Comparison of ENCODE assay signal across 11 cellular contexts in the genomic region with DNA sequence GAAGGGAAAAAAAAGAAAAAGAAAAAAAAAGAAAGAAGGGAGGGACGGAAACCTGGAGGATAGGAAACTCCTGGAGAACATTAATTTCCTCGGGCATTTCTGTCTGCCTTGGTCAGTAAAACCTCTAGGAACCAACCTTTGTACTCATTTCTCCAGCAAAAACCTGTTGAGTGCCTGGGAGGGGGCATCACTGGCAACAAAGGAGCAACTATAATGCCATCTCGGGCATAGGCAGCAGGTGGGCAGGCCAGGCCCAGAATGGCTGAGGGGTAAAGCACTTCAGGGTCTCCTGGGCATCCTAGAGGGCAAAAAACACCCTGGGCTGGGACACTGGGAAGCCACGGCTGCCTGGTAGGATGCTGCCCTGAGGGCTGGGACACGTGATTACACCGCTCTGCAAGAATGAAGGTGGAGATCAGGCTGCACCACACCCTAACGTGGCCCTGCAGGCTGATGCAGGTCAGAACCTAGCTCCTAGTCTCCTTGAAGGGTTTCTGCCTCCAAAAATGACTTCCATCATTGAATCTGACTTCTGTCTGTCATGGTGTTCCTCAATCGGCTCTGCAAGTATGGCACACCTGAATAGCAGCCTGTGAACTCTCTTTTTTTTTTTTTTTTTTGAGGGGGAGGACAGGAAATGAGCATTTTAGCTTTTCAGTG. TPM values are rescaled to one million over a fixed set of nuclear protein-coding genes. Genes with fewer than 3 reads are reported as not detected.
A peak's percentile ranks its signal among the peaks of the same experiment; 100 is the strongest.
DNase-seq lines count a peak whose midpoint lies in the region; TF ChIP-seq lines count a peak whose summit lies in the region.
"Had no signal": no experiment of that assay in that cellular context is flagged by ENCODE, and none has a peak within 500 bp of the region (broad histone marks: within the 10 kb centered on the region; RNA-seq: fewer than 3 reads in every experiment).

No MANE protein-coding gene starts in this region.

- peaks cover 43% of the 10 kb centered on the region for H3K4me1 Mint-ChIP-seq in T-helper 2 cell treated with Interferon-gamma antibody and Interleukin-4, amounts not matched to agents 5 μg/mL and 100 μg/mL, for 36 hours (ENCODE audit: low read depth)
- H3K4me1 Mint-ChIP-seq in IgD-negative memory B cell = peaks cover 15 to 23% (median 22%) of the 10 kb centered on the region in 3 donors
- peaks cover 57% of the 10 kb centered on the region for H3K4me1 Mint-ChIP-seq in activated T-helper 1 cell treated with anti-CD3 and anti-CD28 coated beads, Interleukin-12 subunit alpha, Interleukin-12 subunit beta, Interleukin-2, Interleukin-4 antibody, amounts not matched to agents 30 ng/mL and 10 ng/mL and 1 ng/mL, durations not matched to agents 14 hours and 24 hours and 36 hours (ENCODE audit: low read depth)
- H3K4me1 Mint-ChIP-seq in neural crest cell = peaks cover 23% of the 10 kb centered on the region

- peak overlapping the region; percentile 66 for H3K4me3 Mint-ChIP-seq in T-helper 2 cell treated with Interferon-gamma antibody and Interleukin-4, amounts not matched to agents 5 μg/mL and 100 μg/mL, for 36 hours
- peak overlapping the region in 3 of 4 donors; percentile 13 to 79 (median 52) for H3K4me3 Mint-ChIP-seq in IgD-negative memory B cell
- H3K4me3 Mint-ChIP-seq in activated T-helper 1 cell treated with anti-CD3 and anti-CD28 coated beads, Interleukin-12 subunit alpha, Interleukin-12 subunit beta, Interleukin-2, Interleukin-4 antibody, amounts not matched to agents 30 ng/mL and 10 ng/mL and 1 ng/mL, durations not matched to agents 14 hours and 24 hours and 36 hours = peak overlapping the region; percentile 55
- peak overlapping the region; percentile 63 for H3K4me3 Mint-ChIP-seq in neural crest cell

- peak overlapping the region; percentile 43 for H3K27ac Mint-ChIP-seq in T-helper 2 cell treated with Interferon-gamma antibody and Interleukin-4, amounts not matched to agents 5 μg/mL and 100 μg/mL, for 36 hours
- H3K27ac Mint-ChIP-seq in IgD-negative memory B cell (peak overlapping the region in 2 of 3 donors; percentile 5 to 53), neural crest cell (ENCODE audit: unreplicated experiment) (no peak overlapping the region)
- no peak overlapping the region for H3K27ac Mint-ChIP-seq in activated T-helper 1 cell treated with anti-CD3 and anti-CD28 coated beads, Interleukin-12 subunit alpha, Interleukin-12 subunit beta, Interleukin-2, Interleukin-4 antibody, amounts not matched to agents 30 ng/mL and 10 ng/mL and 1 ng/mL, durations not matched to agents 14 hours and 24 hours and 36 hours

- no peak for TF ChIP-seq CTCF in neural crest cell (conservative IDR thresholded peaks at IDR 0.05)

- intact Hi-C loops in activated T-helper 1 cell treated with anti-CD3 and anti-CD28 coated beads, Interleukin-12 subunit alpha, Interleukin-12 subunit beta, Interleukin-2, Interleukin-4 antibody, amounts not matched to agents 30 ng/mL and 10 ng/mL and 1 ng/mL, durations not matched to agents 14 hours and 24 hours and 36 hours (cut with micrococcal nuclease) = no loop called here

- no peak for DNase-seq in T-helper 2 cell treated with Interferon-gamma antibody and Interleukin-4, amounts not matched to agents 5 μg/mL and 100 μg/mL, for 36 hours (ENCODE audit: low spot score)
- DNase-seq in T-helper 2 cell (no peak), neural crest cell (ENCODE audit: low read depth, low spot score) (no peak), NCI-H774 (lab: John Stamatoyannopoulos, UW) (no peak), GDM1 (lab: John Stamatoyannopoulos, UW) (no peak), retina (no peak)
- no peak for DNase-seq in activated T-helper 1 cell treated with anti-CD3 and anti-CD28 coated beads, Interleukin-12 subunit alpha, Interleukin-12 subunit beta, Interleukin-2, Interleukin-4 antibody, amounts not matched to agents 30 ng/mL and 10 ng/mL and 1 ng/mL, durations not matched to agents 14 hours and 24 hours and 36 hours (ENCODE audit: low spot score)
- DNase-seq: GF-D8, head of caudate nucleus, NCI-H748 treated with DMSO at 0.1 percent for 48 hours had no signal

- no peaks in the 10 kb centered on the region for H3K27me3 Mint-ChIP-seq in T-helper 2 cell treated with Interferon-gamma antibody and Interleukin-4, amounts not matched to agents 5 μg/mL and 100 μg/mL, for 36 hours (ENCODE audit: low read depth)
- H3K27me3 Mint-ChIP-seq in IgD-negative memory B cell (peaks cover 20% of the 10 kb centered on the region), neural crest cell (ENCODE audit: low read depth) (peaks cover 22% of the 10 kb centered on the region)
- peaks cover 7% of the 10 kb centered on the region for H3K27me3 Mint-ChIP-seq in activated T-helper 1 cell treated with anti-CD3 and anti-CD28 coated beads, Interleukin-12 subunit alpha, Interleukin-12 subunit beta, Interleukin-2, Interleukin-4 antibody, amounts not matched to agents 30 ng/mL and 10 ng/mL and 1 ng/mL, durations not matched to agents 14 hours and 24 hours and 36 hours (ENCODE audit: insufficient read depth)

- H3K9me3 Mint-ChIP-seq in T-helper 2 cell treated with Interferon-gamma antibody and Interleukin-4, amounts not matched to agents 5 μg/mL and 100 μg/mL, for 36 hours = no peaks in the 10 kb centered on the region
- H3K9me3 Mint-ChIP-seq in IgD-negative memory B cell = no peaks in the 10 kb centered on the region
- H3K9me3 Mint-ChIP-seq in activated T-helper 1 cell treated with anti-CD3 and anti-CD28 coated beads, Interleukin-12 subunit alpha, Interleukin-12 subunit beta, Interleukin-2, Interleukin-4 antibody, amounts not matched to agents 30 ng/mL and 10 ng/mL and 1 ng/mL, durations not matched to agents 14 hours and 24 hours and 36 hours = no peaks in the 10 kb centered on the region
- no peaks in the 10 kb centered on the region for H3K9me3 Mint-ChIP-seq in neural crest cell

- H3K36me3 Mint-ChIP-seq in T-helper 2 cell treated with Interferon-gamma antibody and Interleukin-4, amounts not matched to agents 5 μg/mL and 100 μg/mL, for 36 hours (ENCODE audit: low read depth) = no peaks in the 10 kb centered on the region
- H3K36me3 Mint-ChIP-seq in IgD-negative memory B cell (no peaks in the 10 kb centered on the region), neural crest cell (ENCODE audit: low read depth) (no peaks in the 10 kb centered on the region)
- no peaks in the 10 kb centered on the region for H3K36me3 Mint-ChIP-seq in activated T-helper 1 cell treated with anti-CD3 and anti-CD28 coated beads, Interleukin-12 subunit alpha, Interleukin-12 subunit beta, Interleukin-2, Interleukin-4 antibody, amounts not matched to agents 30 ng/mL and 10 ng/mL and 1 ng/mL, durations not matched to agents 14 hours and 24 hours and 36 hours (ENCODE audit: low read depth)

RNA-seq across cellular contexts. Expression of gene TRAPPC14, which starts 4.5 kb away (rescaled TPM):
- 6.3 TPM for polyA plus RNA-seq in IgD-negative memory B cell
- total RNA-seq in activated T-helper 1 cell treated with anti-CD3 and anti-CD28 coated beads, Interleukin-12 subunit alpha, Interleukin-12 subunit beta, Interleukin-2, Interleukin-4 antibody, amounts not matched to agents 30 ng/mL and 10 ng/mL and 1 ng/mL, durations not matched to agents 14 hours and 24 hours and 36 hours = 43.9 and 44.3 TPM in 2 replicates
- 32.0 and 33.9 TPM in 2 replicates for total RNA-seq in neural crest cell

RNA-seq across cellular contexts. Expression of gene GAL3ST4, which starts 5.4 kb away (rescaled TPM):
- polyA plus RNA-seq in IgD-negative memory B cell = 0.38 TPM
- total RNA-seq in activated T-helper 1 cell treated with anti-CD3 and anti-CD28 coated beads, Interleukin-12 subunit alpha, Interleukin-12 subunit beta, Interleukin-2, Interleukin-4 antibody, amounts not matched to agents 30 ng/mL and 10 ng/mL and 1 ng/mL, durations not matched to agents 14 hours and 24 hours and 36 hours = 1.3 and 1.5 TPM in 2 replicates
- total RNA-seq in neural crest cell = 15.3 and 16.6 TPM in 2 replicates

RNA-seq across cellular contexts. Expression of gene GPC2, which starts 14.2 kb away (rescaled TPM):
- polyA plus RNA-seq in IgD-negative memory B cell = 0.23 TPM
- 3.9 and 4.8 TPM in 2 replicates for total RNA-seq in activated T-helper 1 cell treated with anti-CD3 and anti-CD28 coated beads, Interleukin-12 subunit alpha, Interleukin-12 subunit beta, Interleukin-2, Interleukin-4 antibody, amounts not matched to agents 30 ng/mL and 10 ng/mL and 1 ng/mL, durations not matched to agents 14 hours and 24 hours and 36 hours
- total RNA-seq in neural crest cell = 97.8 and 106 TPM in 2 replicates

RNA-seq across cellular contexts. Expression of gene LAMTOR4, which starts 14.3 kb away (rescaled TPM):
- polyA plus RNA-seq in IgD-negative memory B cell = 443 TPM
- total RNA-seq in activated T-helper 1 cell treated with anti-CD3 and anti-CD28 coated beads, Interleukin-12 subunit alpha, Interleukin-12 subunit beta, Interleukin-2, Interleukin-4 antibody, amounts not matched to agents 30 ng/mL and 10 ng/mL and 1 ng/mL, durations not matched to agents 14 hours and 24 hours and 36 hours = 119 and 133 TPM in 2 replicates
- total RNA-seq in neural crest cell = 134 and 135 TPM in 2 replicates

RNA-seq across cellular contexts. Expression of gene STAG3, which starts 14.7 kb away (rescaled TPM):
- 61.5 TPM for polyA plus RNA-seq in IgD-negative memory B cell
- 25.0 and 30.6 TPM in 2 replicates for total RNA-seq in activated T-helper 1 cell treated with anti-CD3 and anti-CD28 coated beads, Interleukin-12 subunit alpha, Interleukin-12 subunit beta, Interleukin-2, Interleukin-4 antibody, amounts not matched to agents 30 ng/mL and 10 ng/mL and 1 ng/mL, durations not matched to agents 14 hours and 24 hours and 36 hours
- total RNA-seq in neural crest cell = 1.1 and 1.9 TPM in 2 replicates

Comparison
In these comparisons a context has a peak if more than half of its experiments do, and no peak if none do; other contexts are left out.
1. H3K27ac Mint-ChIP-seq: peak in T-helper 2 cell treated with Interferon-gamma antibody and Interleukin-4, amounts not matched to agents 5 μg/mL and 100 μg/mL, for 36 hours (single experiment) and IgD-negative memory B cell (2 of 3); none in activated T-helper 1 cell treated with anti-CD3 and anti-CD28 coated beads, Interleukin-12 subunit alpha, Interleukin-12 subunit beta, Interleukin-2, Interleukin-4 antibody, amounts not matched to agents 30 ng/mL and 10 ng/mL and 1 ng/mL, durations not matched to agents 14 hours and 24 hours and 36 hours (single experiment) and neural crest cell (single experiment).
2. RNA of gene GPC2, which starts 14.2 kb away (total RNA-seq): 97.8 to 106 TPM in neural crest cell; 3.9 to 4.8 TPM in activated T-helper 1 cell treated with anti-CD3 and anti-CD28 coated beads, Interleukin-12 subunit alpha, Interleukin-12 subunit beta, Interleukin-2, Interleukin-4 antibody, amounts not matched to agents 30 ng/mL and 10 ng/mL and 1 ng/mL, durations not matched to agents 14 hours and 24 hours and 36 hours; every median in the first group is over 10 times any median in the second.
3. Peak in every context shown above with its lines, with median percentiles within 50 percentile points of each other: H3K4me3 Mint-ChIP-seq.